Comparison of ENCODE assay signal across 16 cellular contexts in genomic region chr10:2990764-2991163, GRCh38.
"Had no signal": no experiment of that assay in that cellular context is flagged by ENCODE, and none has a peak within 500 bp of the region (broad histone marks: within the 10 kb centered on the region; RNA-seq: fewer than 3 reads in every experiment).

No MANE protein-coding gene starts in this region.

- H3K9me3 ChIP-seq: thyroid gland had no signal

- H3K36me3 ChIP-seq: thyroid gland had no signal

- H3K4me3 ChIP-seq: lung, thyroid gland had no signal

- H3K27ac Mint-ChIP-seq: activated CD4-positive, alpha-beta T cell treated with anti-CD3 and anti-CD28 coated beads, Interleukin-2, amount 10 ng/mL, durations not matched to agents 24 days and 14 days; activated CD8-positive, alpha-beta T cell treated with anti-CD3 and anti-CD28 coated beads for 36 hours; activated naive CD8-positive, alpha-beta T cell treated with anti-CD3 and anti-CD28 coated beads, Interleukin-2, amount 10 ng/mL, durations not matched to agents 7 days and 5 days; activated T-cell treated with anti-CD3 and anti-CD28 coated beads, Interleukin-2, amount 50 U/mL, for 24 hours; activated T-helper 2 cell treated with anti-CD3 and anti-CD28 coated beads, Interferon-gamma antibody, Interleukin-2, Interleukin-4, amounts not matched to agents 10 μg/mL and 5 μg/mL and 100 μg/mL, durations not matched to agents 14 hours and 24 hours and 36 hours; effector memory CD8-positive, alpha-beta T cell; natural killer cell treated with Interleukin-12 subunit alpha and Interleukin-12 subunit beta and Interleukin-15 and Interleukin-18, amount 100 ng/mL, for 72 hours had no signal

- H3K4me3 Mint-ChIP-seq: activated CD4-positive, alpha-beta T cell treated with anti-CD3 and anti-CD28 coated beads, Interleukin-2, amount 10 ng/mL, durations not matched to agents 24 days and 14 days; activated CD8-positive, alpha-beta T cell treated with anti-CD3 and anti-CD28 coated beads for 36 hours; activated naive CD8-positive, alpha-beta T cell treated with anti-CD3 and anti-CD28 coated beads, Interleukin-2, amount 10 ng/mL, durations not matched to agents 7 days and 5 days; activated T-cell treated with anti-CD3 and anti-CD28 coated beads, Interleukin-2, amount 50 U/mL, for 24 hours; brain; effector memory CD8-positive, alpha-beta T cell; natural killer cell treated with Interleukin-12 subunit alpha and Interleukin-12 subunit beta and Interleukin-15 and Interleukin-18, amount 100 ng/mL, for 72 hours had no signal

- DNase-seq: activated CD4-positive, alpha-beta T cell treated with anti-CD3 and anti-CD28 coated beads, Interleukin-2, amount 10 ng/mL, durations not matched to agents 24 days and 14 days; activated CD8-positive, alpha-beta T cell treated with anti-CD3 and anti-CD28 coated beads for 36 hours; activated naive CD4-positive, alpha-beta T cell treated with Interleukin-2 at 50 U/mL for 16 hours; activated naive CD8-positive, alpha-beta T cell treated with anti-CD3 and anti-CD28 coated beads, Interleukin-2, amount 10 ng/mL, durations not matched to agents 7 days and 5 days; activated T-cell treated with anti-CD3 and anti-CD28 coated beads, Interleukin-2, amount 50 U/mL, for 24 hours; caudate nucleus; effector memory CD8-positive, alpha-beta T cell; hippocampal formation; stimulated activated naive CD4-positive, alpha-beta T cell treated with Interleukin-2 at 50 U/mL for 16 hours; T1000; thyroid gland had no signal

- H3K9me3 Mint-ChIP-seq: activated CD4-positive, alpha-beta T cell treated with anti-CD3 and anti-CD28 coated beads, Interleukin-2, amount 10 ng/mL, durations not matched to agents 24 days and 14 days; activated naive CD8-positive, alpha-beta T cell treated with anti-CD3 and anti-CD28 coated beads, Interleukin-2, amount 10 ng/mL, durations not matched to agents 7 days and 5 days; activated T-helper 2 cell treated with anti-CD3 and anti-CD28 coated beads, Interferon-gamma antibody, Interleukin-2, Interleukin-4, amounts not matched to agents 10 μg/mL and 5 μg/mL and 100 μg/mL, durations not matched to agents 14 hours and 24 hours and 36 hours; natural killer cell treated with Interleukin-12 subunit alpha and Interleukin-12 subunit beta and Interleukin-15 and Interleukin-18, amount 100 ng/mL, for 72 hours had no signal

- H3K27ac ChIP-seq: parathyroid adenoma, thyroid gland had no signal

- H3K27me3 ChIP-seq: thyroid gland had no signal

- H3K36me3 Mint-ChIP-seq: activated naive CD8-positive, alpha-beta T cell treated with anti-CD3 and anti-CD28 coated beads, Interleukin-2, amount 10 ng/mL, durations not matched to agents 7 days and 5 days; brain had no signal

- H3K9ac ChIP-seq: parathyroid adenoma had no signal

- ATAC-seq: activated CD8-positive, alpha-beta T cell treated with anti-CD3 and anti-CD28 coated beads for 36 hours; effector memory CD8-positive, alpha-beta T cell; natural killer cell treated with Interleukin-12 subunit alpha and Interleukin-12 subunit beta and Interleukin-15 and Interleukin-18, amount 100 ng/mL, for 72 hours had no signal

- H3K4me1 ChIP-seq: parathyroid adenoma had no signal
